19 cellular contexts compared by ENCODE assay signal in the genomic region with DNA sequence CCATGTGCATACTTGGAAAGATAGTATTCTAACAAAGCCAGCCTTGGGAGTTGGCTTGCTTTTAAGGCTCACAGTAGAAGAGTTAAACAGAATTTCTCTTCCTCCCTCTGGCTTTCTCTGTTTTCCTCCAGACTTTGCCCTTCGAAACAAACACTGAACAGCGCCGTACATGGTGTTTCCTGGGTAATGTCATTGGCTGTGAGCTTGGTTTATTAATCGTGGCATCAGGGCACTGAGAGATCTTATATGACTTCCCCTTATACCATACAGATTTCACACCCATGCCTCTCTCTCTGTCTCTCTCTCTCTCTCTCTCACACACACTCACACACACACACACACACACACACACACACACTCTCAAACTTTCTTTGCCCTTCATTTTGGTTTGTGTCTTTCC.
DNase-seq lines count a peak whose midpoint lies in the region; ATAC-seq, FAIRE-seq and TF ChIP-seq lines count a peak whose summit lies in the region.
"Had no signal": no experiment of that assay in that cellular context is flagged by ENCODE, and none has a peak within 500 bp of the region (broad histone marks: within the 10 kb centered on the region; RNA-seq: fewer than 3 reads in every experiment).

No MANE protein-coding gene starts in this region.

- POLR2A ChIA-PET in HEK293 (lab: Yijun Ruan, JAX) (no interaction called here), GM12878 (lab: Charles Lee) (interaction anchor here (0.6 to 3.3 kb wide), 6 partner anchors 9 to 1937 kb away, joined by 4 to 12 read pairs (median 6); no protein-coding TSS in a partner anchor)

- intact Hi-C loops in GM12878 (cut with micrococcal nuclease; ENCODE audit: unreplicated experiment), result no loop called here

- peaks cover 13% of the 10 kb centered on the region for H3K4me1 ChIP-seq in HEK293 (ENCODE audit: control insufficient read depth, insufficient read depth, low read length)
- no peaks in the 10 kb centered on the region; the same call in 1 of the 2 replicates for H3K4me1 ChIP-seq in GM12878 (ENCODE audit: control insufficient read depth, insufficient read depth, low read length)
- H3K4me1 ChIP-seq in small intestine (ENCODE audit: control insufficient read depth in 2 of 2, insufficient read depth in 1 of 2, low read depth in 1 of 2, low read length in 1 of 2), result peaks cover 0 to 8% of the 10 kb centered on the region in 2 donors
- H3K4me1 ChIP-seq: SJSA1 had no signal

- H3K27me3 ChIP-seq in GM12878 (replicated peaks in 1 of 2; ENCODE audit: control insufficient read depth in 2 of 2, insufficient read depth in 2 of 2, low read length in 1 of 2) (no peaks in the 10 kb centered on the region; a peak in 1 of 4 replicates), small intestine (ENCODE audit: control insufficient read depth in 2 of 2, insufficient read depth in 2 of 2, low read length in 2 of 2) (peaks cover 0 to 2% of the 10 kb centered on the region in 2 donors)
- H3K27me3 ChIP-seq: SJSA1 had no signal

- no peak for TF ChIP-seq POLR2A in GM12878 (IDR thresholded peaks at IDR 0.05; ENCODE audit: low read depth, low read length)

- no TSS peak for BruUV-seq in GM12878 (replicated peaks; lab: Mats Ljungman, UMichigan)

- in situ Hi-C loops in GM12878 (cut with MboI), result no loop called here

- ATAC-seq in GM12878 (peak; percentile 74), GM18909 (IDR thresholded peaks at IDR 0.05; ENCODE audit: poor library complexity, unreplicated experiment) (no peak)
- ATAC-seq: Right ventricle myocardium inferior had no signal

- H3K9me3 ChIP-seq in HEK293 (ENCODE audit: control insufficient read depth, insufficient read depth, low read depth, low read length) (no peaks in the 10 kb centered on the region), GM12878 (replicated peaks; ENCODE audit: control insufficient read depth, insufficient read depth, low read length) (no peaks in the 10 kb centered on the region), small intestine (ENCODE audit: control insufficient read depth, low read depth) (no peaks in the 10 kb centered on the region)
- H3K9me3 ChIP-seq: SJSA1 had no signal

- 61% methylated on average over 4 of the region's 4 CpGs for WGBS in GM12878 (ENCODE audit: insufficient coverage, insufficient replicate concordance, low lambda C conversion rate, missing lambda C conversion rate)
- WGBS in small intestine, 3 donors, result 21 to 43% (median 23%) methylated on average over 2 to 4 of the region's 4 CpGs

- FAIRE-seq in GM12878 (lab: Jason Lieb, UNC) (no peak), small intestine (lab: Jason Lieb, UNC) (no peak)
- FAIRE-seq: A204.1 had no signal

- no peaks in the 10 kb centered on the region; the same call in 1 of the 2 replicates for H3K79me2 ChIP-seq in GM12878 (ENCODE audit: control insufficient read depth, insufficient read depth, low read length)

- H3K9ac ChIP-seq in GM12878 (ENCODE audit: control insufficient read depth, insufficient read depth, low read length), result no peak overlapping the region

- H4K20me1 ChIP-seq in GM12878 (ENCODE audit: control insufficient read depth, insufficient read depth), result no peaks in the 10 kb centered on the region

- no peak overlapping the region for H3K4me2 ChIP-seq in GM12878 (ENCODE audit: control insufficient read depth, insufficient read depth)

- DNase-seq in GM12878 (ENCODE audit: low read depth, low spot score) (no peak), mucosa of gallbladder (ENCODE audit: low spot score) (peak; percentile 37), small intestine (peak; percentile 67), NCI-H1048 (lab: John Stamatoyannopoulos, UW) (no peak), NCI-H128 (lab: John Stamatoyannopoulos, UW; ENCODE audit: unreplicated experiment) (no peak)
- DNase-seq: EL, GF-D8, H7, HFFc6, MM.1S, NCI-H1436 treated with DMSO at 0.1 percent for 48 hours, NCI-H1930, NCI-H226, NCI-H524 had no signal

- no peak for TF ChIP-seq RAD21 in GM12878 (IDR thresholded peaks at IDR 0.05; ENCODE audit: insufficient read depth, low read depth, low read length)

- RAD21 ChIA-PET in GM12878 (lab: Charles Lee; ENCODE audit: unreplicated experiment), result interaction anchor here (0.6 to 1.9 kb wide), 7 partner anchors 30 to 196 kb away, joined by 3 to 9 read pairs (median 5); a partner anchor contains a TSS

- no peak for TF ChIP-seq EP300 in GM12878 (IDR thresholded peaks at IDR 0.05; ENCODE audit: borderline replicate concordance in 1 of 2, control insufficient read depth in 1 of 2, low read depth in 2 of 2, low read length in 2 of 2)

- CTCF ChIA-PET in HEK293 (lab: Yijun Ruan, JAX), result no interaction called here
- CTCF ChIA-PET in GM12878 (lab: Yijun Ruan, JAX), result interaction anchor here (0.6 to 1.4 kb wide), 2 partner anchors 13 to 16 kb away, joined by 3 read pairs; no protein-coding TSS in a partner anchor

- no peak overlapping the region for H2AFZ ChIP-seq in GM12878 (ENCODE audit: control insufficient read depth, low read depth, low read length)

- H3K36me3 ChIP-seq in HEK293 (ENCODE audit: control insufficient read depth in 2 of 2, insufficient read depth in 1 of 2, low read length in 2 of 2), result no peaks in the 10 kb centered on the region
- no peaks in the 10 kb centered on the region for H3K36me3 ChIP-seq in GM12878 (ENCODE audit: control insufficient read depth in 2 of 2, insufficient read depth in 2 of 2, low read length in 1 of 2)
- no peaks in the 10 kb centered on the region for H3K36me3 ChIP-seq in small intestine (ENCODE audit: control insufficient read depth in 2 of 2, insufficient read depth in 2 of 2, low read length in 2 of 2)
- H3K36me3 ChIP-seq: SJSA1 had no signal

- SMC1A ChIA-PET in GM12878 (lab: Charles Lee; ENCODE audit: uncharacterized antibody, unreplicated experiment), result interaction anchor here (0.6 to 2.4 kb wide), 8 partner anchors 9 to 195 kb away, joined by 3 to 16 read pairs (median 4); a partner anchor contains a TSS

- no peak overlapping the region for H3K27ac ChIP-seq in HEK293 (ENCODE audit: extremely low read depth, low read depth, low read length)
- no peak overlapping the region for H3K27ac ChIP-seq in GM12878 (ENCODE audit: control insufficient read depth, insufficient read depth)
- H3K27ac ChIP-seq in small intestine (ENCODE audit: low read depth in 1 of 2, low read length in 1 of 2), result no peak overlapping the region
- H3K27ac ChIP-seq: SJSA1 had no signal

- H3K4me3 ChIP-seq in HEK293 (ENCODE audit: low read depth, low read length) (no peak overlapping the region), GM12878 (no peak overlapping the region), small intestine (ENCODE audit: low read depth in 1 of 2, low read length in 2 of 2) (no peak overlapping the region)
- H3K4me3 ChIP-seq: SJSA1 had no signal

- TF ChIP-seq CTCF in HEK293 (tag by site-specific recombination; IDR thresholded peaks at IDR 0.05) (no peak), GM12878 (IDR thresholded peaks at IDR 0.05 in 2 of 3, conservative IDR thresholded peaks at IDR 0.05 in 1 of 3; ENCODE audit: control insufficient read depth in 2 of 3, extremely low read depth in 1 of 3, insufficient read depth in 1 of 3, low read depth in 3 of 3, low read length in 3 of 3) (no peak)

TF ChIP-seq in HEK293, 187 proteins besides CTCF, POLR2A, EP300 and RAD21:
- TF ChIP-seq, protein P1, sequence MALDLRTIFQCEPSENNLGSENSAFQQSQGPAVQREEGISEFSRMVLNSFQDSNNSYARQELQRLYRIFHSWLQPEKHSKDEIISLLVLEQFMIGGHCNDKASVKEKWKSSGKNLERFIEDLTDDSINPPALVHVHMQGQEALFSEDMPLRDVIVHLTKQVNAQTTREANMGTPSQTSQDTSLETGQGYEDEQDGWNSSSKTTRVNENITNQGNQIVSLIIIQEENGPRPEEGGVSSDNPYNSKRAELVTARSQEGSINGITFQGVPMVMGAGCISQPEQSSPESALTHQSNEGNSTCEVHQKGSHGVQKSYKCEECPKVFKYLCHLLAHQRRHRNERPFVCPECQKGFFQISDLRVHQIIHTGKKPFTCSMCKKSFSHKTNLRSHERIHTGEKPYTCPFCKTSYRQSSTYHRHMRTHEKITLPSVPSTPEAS (tag by site-specific recombination; IDR thresholded peaks at IDR 0.05), result 0 out of 2 replicates have a peak, but pooled peaks have one; percentile 44
- TF ChIP-seq, protein P2, sequence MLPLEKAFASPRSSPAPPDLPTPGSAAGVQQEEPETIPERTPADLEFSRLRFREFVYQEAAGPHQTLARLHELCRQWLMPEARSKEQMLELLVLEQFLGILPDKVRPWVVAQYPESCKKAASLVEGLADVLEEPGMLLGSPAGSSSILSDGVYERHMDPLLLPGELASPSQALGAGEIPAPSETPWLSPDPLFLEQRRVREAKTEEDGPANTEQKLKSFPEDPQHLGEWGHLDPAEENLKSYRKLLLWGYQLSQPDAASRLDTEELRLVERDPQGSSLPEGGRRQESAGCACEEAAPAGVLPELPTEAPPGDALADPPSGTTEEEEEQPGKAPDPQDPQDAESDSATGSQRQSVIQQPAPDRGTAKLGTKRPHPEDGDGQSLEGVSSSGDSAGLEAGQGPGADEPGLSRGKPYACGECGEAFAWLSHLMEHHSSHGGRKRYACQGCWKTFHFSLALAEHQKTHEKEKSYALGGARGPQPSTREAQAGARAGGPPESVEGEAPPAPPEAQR (tag by site-specific recombination; IDR thresholded peaks at IDR 0.05), result no peak

TF ChIP-seq in GM12878, 131 proteins besides CTCF, POLR2A, EP300 and RAD21 (continues in another document):
- TF ChIP-seq SRF (IDR thresholded peaks at IDR 0.05; ENCODE audit: low read depth in 2 of 2, low read length in 2 of 2) (0 out of 4 replicates have a peak, but pooled peaks of 1 of the 2 experiments have one; percentile 60), NBN (IDR thresholded peaks at IDR 0.05) (0 out of 2 replicates have a peak, but pooled peaks have one; percentile 82)
- TF ChIP-seq, protein P3, sequence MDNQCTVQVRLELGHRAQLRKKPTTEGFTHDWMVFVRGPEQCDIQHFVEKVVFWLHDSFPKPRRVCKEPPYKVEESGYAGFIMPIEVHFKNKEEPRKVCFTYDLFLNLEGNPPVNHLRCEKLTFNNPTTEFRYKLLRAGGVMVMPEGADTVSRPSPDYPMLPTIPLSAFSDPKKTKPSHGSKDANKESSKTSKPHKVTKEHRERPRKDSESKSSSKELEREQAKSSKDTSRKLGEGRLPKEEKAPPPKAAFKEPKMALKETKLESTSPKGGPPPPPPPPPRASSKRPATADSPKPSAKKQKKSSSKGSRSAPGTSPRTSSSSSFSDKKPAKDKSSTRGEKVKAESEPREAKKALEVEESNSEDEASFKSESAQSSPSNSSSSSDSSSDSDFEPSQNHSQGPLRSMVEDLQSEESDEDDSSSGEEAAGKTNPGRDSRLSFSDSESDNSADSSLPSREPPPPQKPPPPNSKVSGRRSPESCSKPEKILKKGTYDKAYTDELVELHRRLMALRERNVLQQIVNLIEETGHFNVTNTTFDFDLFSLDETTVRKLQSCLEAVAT (IDR thresholded peaks at IDR 0.05), result peak; percentile 58

Comparison
In these comparisons a context has a peak if more than half of its experiments do, and no peak if none do; other contexts are left out.
1. DNase-seq: peak in mucosa of gallbladder (single experiment) and small intestine (single experiment); none in GM12878 (single experiment), NCI-H1048 (single experiment) and NCI-H128 (single experiment).